Comparison of ENCODE assay signal across 21 cellular contexts in genomic region chr14:91861091-91861490, GRCh38. TPM values are rescaled to one million over a fixed set of nuclear protein-coding genes. Genes with fewer than 3 reads are reported as not detected.
A peak's percentile ranks its signal among the peaks of the same experiment; 100 is the strongest.
DNase-seq lines count a peak whose midpoint lies in the region; ATAC-seq and TF ChIP-seq lines count a peak whose summit lies in the region.
"Had no signal": no experiment of that assay in that cellular context is flagged by ENCODE, and none has a peak within 500 bp of the region (broad histone marks: within the 10 kb centered on the region; RNA-seq: fewer than 3 reads in every experiment).

No MANE protein-coding gene starts in this region.

- H3K9me3 ChIP-seq in CD4-positive, CD25-positive, alpha-beta regulatory T cell (ENCODE audit: control insufficient read depth in 2 of 2, low read length in 2 of 2): no peaks in the 10 kb centered on the region
- H3K9me3 ChIP-seq in DND-41 (ENCODE audit: insufficient read depth, low read length, severe bottlenecking): no peaks in the 10 kb centered on the region
- H3K9me3 ChIP-seq: body of pancreas, colonic mucosa, heart right ventricle, ovary, stomach had no signal

- H3K27me3 Mint-ChIP-seq in CD4-positive, CD25-positive, alpha-beta regulatory T cell: no peaks in the 10 kb centered on the region
- no peaks in the 10 kb centered on the region for H3K27me3 Mint-ChIP-seq in activated T-helper 2 cell treated with anti-CD3 and anti-CD28 coated beads, Interferon-gamma antibody, Interleukin-2, Interleukin-4, amounts not matched to agents 10 μg/mL and 5 μg/mL and 100 μg/mL, durations not matched to agents 14 hours and 24 hours and 36 hours (ENCODE audit: low read depth)
- peaks cover 0 to 5% (median 0%) of the 10 kb centered on the region in 3 donors for H3K27me3 Mint-ChIP-seq in naive B cell

- peaks cover 45% of the 10 kb centered on the region for H3K36me3 Mint-ChIP-seq in CD4-positive, CD25-positive, alpha-beta regulatory T cell
- peaks cover 52% of the 10 kb centered on the region for H3K36me3 Mint-ChIP-seq in activated T-helper 2 cell treated with anti-CD3 and anti-CD28 coated beads, Interferon-gamma antibody, Interleukin-2, Interleukin-4, amounts not matched to agents 10 μg/mL and 5 μg/mL and 100 μg/mL, durations not matched to agents 14 hours and 24 hours and 36 hours (ENCODE audit: low read depth)
- no peaks in the 10 kb centered on the region for H3K36me3 Mint-ChIP-seq in naive B cell
- H3K36me3 Mint-ChIP-seq: type B pancreatic cell had no signal

- ATAC-seq in CD4-positive, CD25-positive, alpha-beta regulatory T cell (ENCODE audit: low read depth in 2 of 2): peak; percentile 38 to 64
- ATAC-seq in DND-41 (ENCODE audit: insufficient read depth, low read depth) (no peak), naive B cell (ENCODE audit: low read depth in 2 of 2) (no peak), HG02852 (IDR thresholded peaks at IDR 0.05; ENCODE audit: unreplicated experiment) (no peak), GM21723 (IDR thresholded peaks at IDR 0.05; ENCODE audit: unreplicated experiment) (no peak)
- ATAC-seq: body of pancreas, heart right ventricle, HepG2 had no signal

- intact Hi-C loops in activated T-helper 2 cell treated with anti-CD3 and anti-CD28 coated beads, Interferon-gamma antibody, Interleukin-2, Interleukin-4, amounts not matched to agents 10 μg/mL and 5 μg/mL and 100 μg/mL, durations not matched to agents 14 hours and 24 hours and 36 hours (cut with micrococcal nuclease): loop anchor here (10.0 kb wide), 1 partner anchor 446 kb away; the partner anchor contains the start of gene CCDC88C

- H3K4me1 ChIP-seq in CD4-positive, CD25-positive, alpha-beta regulatory T cell (ENCODE audit: control insufficient read depth, insufficient read depth, low read length, poor library complexity, severe bottlenecking): peaks cover 72% of the 10 kb centered on the region
- H3K4me1 ChIP-seq in DND-41 (ENCODE audit: insufficient read depth, low read length): peaks cover 28% of the 10 kb centered on the region
- H3K4me1 ChIP-seq: colonic mucosa had no signal

- H4K20me1 ChIP-seq in DND-41 (ENCODE audit: insufficient read depth, low read length): no peaks in the 10 kb centered on the region

- H3K27ac ChIP-seq in CD4-positive, CD25-positive, alpha-beta regulatory T cell (ENCODE audit: insufficient read depth, low read length, poor library complexity, severe bottlenecking): peak overlapping the region; percentile 68
- no peak overlapping the region for H3K27ac ChIP-seq in DND-41 (ENCODE audit: low read length)
- H3K27ac ChIP-seq: body of pancreas, colonic mucosa, ovary, stomach had no signal

- no peaks in the 10 kb centered on the region for H3K9me3 Mint-ChIP-seq in CD4-positive, CD25-positive, alpha-beta regulatory T cell
- no peaks in the 10 kb centered on the region for H3K9me3 Mint-ChIP-seq in activated T-helper 2 cell treated with anti-CD3 and anti-CD28 coated beads, Interferon-gamma antibody, Interleukin-2, Interleukin-4, amounts not matched to agents 10 μg/mL and 5 μg/mL and 100 μg/mL, durations not matched to agents 14 hours and 24 hours and 36 hours
- peaks cover 0 to 3% (median 0%) of the 10 kb centered on the region in 7 donors for H3K9me3 Mint-ChIP-seq in naive B cell
- H3K9me3 Mint-ChIP-seq: type B pancreatic cell had no signal

- no peaks in the 10 kb centered on the region for H3K27me3 ChIP-seq in CD4-positive, CD25-positive, alpha-beta regulatory T cell (ENCODE audit: control insufficient read depth, insufficient read depth, low read length)
- H3K27me3 ChIP-seq in DND-41 (ENCODE audit: insufficient read depth, low read length, poor library complexity): no peaks in the 10 kb centered on the region
- H3K27me3 ChIP-seq: body of pancreas, colonic mucosa, ovary, stomach had no signal

- TF ChIP-seq CTCF in DND-41 (IDR thresholded peaks at IDR 0.05; ENCODE audit: borderline replicate concordance, extremely low read depth, low read length, poor library complexity, severe bottlenecking): no peak

- H3K4me1 Mint-ChIP-seq in CD4-positive, CD25-positive, alpha-beta regulatory T cell: peaks cover 20 to 83% (median 61%) of the 10 kb centered on the region in 4 donors
- peaks cover 68% of the 10 kb centered on the region for H3K4me1 Mint-ChIP-seq in activated T-helper 2 cell treated with anti-CD3 and anti-CD28 coated beads, Interferon-gamma antibody, Interleukin-2, Interleukin-4, amounts not matched to agents 10 μg/mL and 5 μg/mL and 100 μg/mL, durations not matched to agents 14 hours and 24 hours and 36 hours (ENCODE audit: low read depth)
- peaks cover 10 to 35% (median 20%) of the 10 kb centered on the region in 3 donors for H3K4me1 Mint-ChIP-seq in naive B cell

- H3K4me3 Mint-ChIP-seq in CD4-positive, CD25-positive, alpha-beta regulatory T cell: peak overlapping the region; percentile 66 to 89 (median 78)
- H3K4me3 Mint-ChIP-seq in activated T-helper 2 cell treated with anti-CD3 and anti-CD28 coated beads, Interferon-gamma antibody, Interleukin-2, Interleukin-4, amounts not matched to agents 10 μg/mL and 5 μg/mL and 100 μg/mL, durations not matched to agents 14 hours and 24 hours and 36 hours (ENCODE audit: low read depth): peak overlapping the region; percentile 77
- peak overlapping the region in 4 of 8 donors; percentile 9 to 89 (median 33) for H3K4me3 Mint-ChIP-seq in naive B cell
- H3K4me3 Mint-ChIP-seq: type B pancreatic cell had no signal

- no peak overlapping the region for H3K9ac ChIP-seq in DND-41 (ENCODE audit: low read depth, low read length)

- no peaks in the 10 kb centered on the region for H3K79me2 ChIP-seq in DND-41 (ENCODE audit: insufficient read depth, low read length)

- H3K36me3 ChIP-seq in CD4-positive, CD25-positive, alpha-beta regulatory T cell (ENCODE audit: control insufficient read depth, insufficient read depth, low read length): peaks cover 7% of the 10 kb centered on the region
- H3K36me3 ChIP-seq in DND-41 (ENCODE audit: insufficient read depth, low read length): no peaks in the 10 kb centered on the region
- H3K36me3 ChIP-seq: colonic mucosa, ovary, stomach had no signal

- peak overlapping the region; percentile 89 to 100 (median 96) for H3K27ac Mint-ChIP-seq in CD4-positive, CD25-positive, alpha-beta regulatory T cell
- peak overlapping the region; percentile 94 for H3K27ac Mint-ChIP-seq in activated T-helper 2 cell treated with anti-CD3 and anti-CD28 coated beads, Interferon-gamma antibody, Interleukin-2, Interleukin-4, amounts not matched to agents 10 μg/mL and 5 μg/mL and 100 μg/mL, durations not matched to agents 14 hours and 24 hours and 36 hours
- peak overlapping the region; percentile 21 to 94 (median 44) for H3K27ac Mint-ChIP-seq in naive B cell
- H3K27ac Mint-ChIP-seq: type B pancreatic cell had no signal

- no peak overlapping the region for H3K4me2 ChIP-seq in DND-41 (ENCODE audit: insufficient read depth, low read length)

- DNase-seq in CD4-positive, CD25-positive, alpha-beta regulatory T cell: peak in 2 of 3 donors; percentile 23 to 59
- DNase-seq in DND-41 (no peak), naive B cell (no peak), CD1c-positive myeloid dendritic cell (ENCODE audit: extremely low spot score) (no peak)
- no peak for DNase-seq in activated T-helper 2 cell treated with anti-CD3 and anti-CD28 coated beads, Interferon-gamma antibody, Interleukin-2, Interleukin-4, amounts not matched to agents 10 μg/mL and 5 μg/mL and 100 μg/mL, durations not matched to agents 14 hours and 24 hours and 36 hours (ENCODE audit: low spot score)
- DNase-seq: activated gamma-delta T cell treated with Interleukin-2 at 50 U/mL for 16 hours; body of pancreas; colonic mucosa; heart right ventricle; NCI-H1436; NCI-H2171; OCI-M1; ovary; Right ventricle myocardium superior; stimulated activated CD4-positive, alpha-beta T cell treated with anti-CD3 and anti-CD28 coated beads, Interleukin-1b, Interleukin-23, amount 100 ng/mL, for 48 hours; stomach had no signal

- peak overlapping the region; percentile 3; the same call in 1 of the 2 replicates for H2AFZ ChIP-seq in DND-41 (ENCODE audit: low read depth, low read length)

- H3K4me3 ChIP-seq in CD4-positive, CD25-positive, alpha-beta regulatory T cell (ENCODE audit: low read depth, low read length): peak overlapping the region; percentile 67
- no peak overlapping the region for H3K4me3 ChIP-seq in DND-41 (ENCODE audit: low read depth in 1 of 2, low read length in 2 of 2)
- H3K4me3 ChIP-seq: body of pancreas, colonic mucosa, heart right ventricle, ovary, stomach had no signal

RNA-seq across cellular contexts. Expression of gene TC2N, which starts 6.2 kb away (rescaled TPM):
- 138 TPM for total RNA-seq in CD4-positive, CD25-positive, alpha-beta regulatory T cell
- 100 to 1,000 TPM in 1 of 4 donors, 10 to 100 TPM in 3; 68.8 to 113 (median 93.1) TPM for polyA plus RNA-seq in CD4-positive, CD25-positive, alpha-beta regulatory T cell
- 16.1 and 19.9 TPM in 2 replicates for total RNA-seq in activated T-helper 2 cell treated with anti-CD3 and anti-CD28 coated beads, Interferon-gamma antibody, Interleukin-2, Interleukin-4, amounts not matched to agents 10 μg/mL and 5 μg/mL and 100 μg/mL, durations not matched to agents 14 hours and 24 hours and 36 hours
- polyA plus RNA-seq in naive B cell (ENCODE audit: low read depth in 6 of 6): 10 to 100 TPM in 1 of 6 donors, 1 to 10 TPM in 4, under 1 TPM in 1; 0.60 to 16.6 (median 7.4) TPM
- total RNA-seq: HepG2 had no signal
- polyA plus RNA-seq: endothelial cell of umbilical vein had no signal

Comparison
In these comparisons a context has a peak if more than half of its experiments do, and no peak if none do; other contexts are left out.
1. ATAC-seq: peak in CD4-positive, CD25-positive, alpha-beta regulatory T cell (2 of 2); none in DND-41 (single experiment), naive B cell (0 of 2), HG02852 (single experiment) and GM21723 (single experiment).
2. DNase-seq: peak in CD4-positive, CD25-positive, alpha-beta regulatory T cell (2 of 3); none in DND-41 (single experiment), activated T-helper 2 cell treated with anti-CD3 and anti-CD28 coated beads, Interferon-gamma antibody, Interleukin-2, Interleukin-4, amounts not matched to agents 10 μg/mL and 5 μg/mL and 100 μg/mL, durations not matched to agents 14 hours and 24 hours and 36 hours (single experiment), naive B cell (single experiment) and CD1c-positive myeloid dendritic cell (single experiment).
3. H3K27ac Mint-ChIP-seq: peak in every context shown above with its lines; median percentile 96 in CD4-positive, CD25-positive, alpha-beta regulatory T cell; 94 in activated T-helper 2 cell treated with anti-CD3 and anti-CD28 coated beads, Interferon-gamma antibody, Interleukin-2, Interleukin-4, amounts not matched to agents 10 μg/mL and 5 μg/mL and 100 μg/mL, durations not matched to agents 14 hours and 24 hours and 36 hours; 44 in naive B cell.